Comparison of ENCODE assay signal across 8 cellular contexts in genomic region chr3:172106989-172107388, GRCh38.
A peak's percentile ranks its signal among the peaks of the same experiment; 100 is the strongest.
DNase-seq lines count a peak whose midpoint lies in the region; ATAC-seq and TF ChIP-seq lines count a peak whose summit lies in the region.

No MANE protein-coding gene starts in this region.

- CTCF ChIA-PET in PC-3 (lab: Charles Lee): no interaction called here

- in situ Hi-C loops in G401 (cut with HindIII; ENCODE audit: low sequenced_read_pairs): no loop called here

- ATAC-seq in GM19452 (IDR thresholded peaks at IDR 0.05; ENCODE audit: unreplicated experiment) (peak; percentile 44), HG03432 (IDR thresholded peaks at IDR 0.05; ENCODE audit: unreplicated experiment) (peak; percentile 55), sciatic nerve (peak; percentile 56), PC-3 (no peak)

- H4K20me1 ChIP-seq in PC-3 (ENCODE audit: low read length): peaks cover 27% of the 10 kb centered on the region; the same call in 1 of the 2 replicates

- no peaks in the 10 kb centered on the region for H3K4me1 ChIP-seq in PC-3 (ENCODE audit: insufficient read depth, low read length)

- H3K9me2 ChIP-seq in PC-3 (replicated peaks; ENCODE audit: low read length): no peaks in the 10 kb centered on the region

- POLR2A ChIA-PET in PC-3 (lab: Charles Lee; ENCODE audit: unreplicated experiment): no interaction called here

- H3F3A ChIP-seq in PC-3 (ENCODE audit: low read length, unreplicated experiment): no peaks in the 10 kb centered on the region

- no peak overlapping the region for H3K4me2 ChIP-seq in PC-3 (ENCODE audit: low read length)

- TF ChIP-seq CTCF in PC-3 (conservative IDR thresholded peaks at IDR 0.05; ENCODE audit: low read depth, low read length) (no peak), WERI-Rb-1 (IDR thresholded peaks at IDR 0.05; ENCODE audit: low read depth, low read length) (no peak)

- H3K9me3 ChIP-seq in PC-3 (ENCODE audit: low read length): no peaks in the 10 kb centered on the region
- H3K9me3 ChIP-seq in WERI-Rb-1 (ENCODE audit: severe bottlenecking): no peaks in the 10 kb centered on the region

- no peaks in the 10 kb centered on the region; the same call in 1 of the 2 replicates for H3K36me3 ChIP-seq in PC-3 (ENCODE audit: low read depth, low read length)
- no peaks in the 10 kb centered on the region for H3K36me3 ChIP-seq in WERI-Rb-1

- no peak overlapping the region for H3K27ac ChIP-seq in PC-3 (ENCODE audit: low read length)
- H3K27ac ChIP-seq in WERI-Rb-1: no peak overlapping the region

- peak; percentile 69 for DNase-seq in UCSD-AML1 (lab: John Stamatoyannopoulos, UW; ENCODE audit: unreplicated experiment)
- peak; percentile 86 for DNase-seq in central memory CD4-positive, alpha-beta T cell
- DNase-seq in sciatic nerve (ENCODE audit: low spot score): no peak
- DNase-seq in PC-3: no peak
- DNase-seq in G401 (ENCODE audit: low spot score): no peak
- no peak for DNase-seq in WERI-Rb-1

- no peak overlapping the region for H3K9ac ChIP-seq in PC-3 (ENCODE audit: low read length)

- no peaks in the 10 kb centered on the region for H3K27me3 ChIP-seq in PC-3 (ENCODE audit: low read length)
- H3K27me3 ChIP-seq in WERI-Rb-1 (ENCODE audit: insufficient read depth, low read depth, severe bottlenecking): no peaks in the 10 kb centered on the region

- H3K4me3 ChIP-seq in PC-3 (ENCODE audit: low read length) (no peak overlapping the region), WERI-Rb-1 (ENCODE audit: low read depth, low read length) (no peak overlapping the region)

- peaks cover 92% of the 10 kb centered on the region for H3K79me2 ChIP-seq in PC-3 (ENCODE audit: low read length)

- no peak overlapping the region for H2AFZ ChIP-seq in PC-3 (ENCODE audit: low read length)

- no TSS peak for BruUV-seq in PC-3 (replicated peaks; lab: Mats Ljungman, UMichigan)

- intact Hi-C loops in sciatic nerve (cut with DNase I): no loop called here
- intact Hi-C loops in PC-3 (cut with micrococcal nuclease): no loop called here

Comparison
In these comparisons a context has a peak if more than half of its experiments do, and no peak if none do; other contexts are left out.
1. DNase-seq: peak in UCSD-AML1 (single experiment) and central memory CD4-positive, alpha-beta T cell (single experiment); none in sciatic nerve (single experiment), PC-3 (single experiment), G401 (single experiment) and WERI-Rb-1 (single experiment).